2 cellular contexts compared by ENCODE assay signal in the genomic region with DNA sequence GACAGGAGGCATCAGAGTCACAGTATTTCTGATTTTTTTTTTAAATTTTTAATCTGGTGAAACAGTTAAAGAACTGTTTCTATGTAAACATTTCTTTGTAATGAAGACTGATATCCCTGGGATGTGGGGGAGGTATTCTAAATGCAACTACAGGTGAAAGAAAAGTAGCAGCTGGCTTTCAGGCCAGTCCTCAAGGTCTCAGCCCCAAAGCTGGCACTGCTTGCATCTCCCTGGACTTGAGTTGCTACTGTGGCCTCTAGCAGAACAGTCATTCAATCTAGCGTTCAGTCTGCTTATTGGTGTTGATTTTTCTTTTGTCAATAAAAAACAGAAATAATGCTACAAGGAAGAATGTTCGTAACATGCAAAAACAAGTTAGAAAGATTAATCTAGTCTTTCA.
TF ChIP-seq lines count a peak whose summit lies in the region.

No MANE protein-coding gene starts in this region.

TF ChIP-seq in HepG2, 621 proteins besides CTCF, POLR2A, EP300 and RAD21:
- TF ChIP-seq ZNF292 (CRISPR knock-in tag; IDR thresholded peaks at IDR 0.05; ENCODE audit: borderline replicate concordance, low read depth): no peak
- TF ChIP-seq ZNF234 (CRISPR knock-in tag; conservative IDR thresholded peaks at IDR 0.05): no peak
- TF ChIP-seq JARID2 (CRISPR knock-in tag; IDR thresholded peaks at IDR 0.05; ENCODE audit: insufficient replicate concordance): no peak
- TF ChIP-seq RBFOX2 (IDR thresholded peaks at IDR 0.05; ENCODE audit: low read depth, low read length): peak; percentile 58; the same call in 1 of the 2 replicates
- TF ChIP-seq, protein P1, sequence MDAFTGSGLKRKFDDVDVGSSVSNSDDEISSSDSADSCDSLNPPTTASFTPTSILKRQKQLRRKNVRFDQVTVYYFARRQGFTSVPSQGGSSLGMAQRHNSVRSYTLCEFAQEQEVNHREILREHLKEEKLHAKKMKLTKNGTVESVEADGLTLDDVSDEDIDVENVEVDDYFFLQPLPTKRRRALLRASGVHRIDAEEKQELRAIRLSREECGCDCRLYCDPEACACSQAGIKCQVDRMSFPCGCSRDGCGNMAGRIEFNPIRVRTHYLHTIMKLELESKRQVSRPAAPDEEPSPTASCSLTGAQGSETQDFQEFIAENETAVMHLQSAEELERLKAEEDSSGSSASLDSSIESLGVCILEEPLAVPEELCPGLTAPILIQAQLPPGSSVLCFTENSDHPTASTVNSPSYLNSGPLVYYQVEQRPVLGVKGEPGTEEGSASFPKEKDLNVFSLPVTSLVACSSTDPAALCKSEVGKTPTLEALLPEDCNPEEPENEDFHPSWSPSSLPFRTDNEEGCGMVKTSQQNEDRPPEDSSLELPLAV (CRISPR knock-in tag; conservative IDR thresholded peaks at IDR 0.05; ENCODE audit: low read depth): no peak
- no peak for TF ChIP-seq ATF7 (IDR thresholded peaks at IDR 0.05)
- TF ChIP-seq ATF7 (CRISPR knock-in tag; IDR thresholded peaks at IDR 0.05): no peak

TF ChIP-seq in SK-N-SH, 30 proteins besides CTCF, POLR2A, EP300 and RAD21:
- TF ChIP-seq MXI1 (IDR thresholded peaks at IDR 0.05; ENCODE audit: low read depth, low read length): no peak
- TF ChIP-seq CHD2 (IDR thresholded peaks at IDR 0.05; ENCODE audit: low read length, partially characterized antibody): no peak
- no peak for TF ChIP-seq SIN3A (IDR thresholded peaks at IDR 0.05; ENCODE audit: borderline replicate concordance, low read depth, low read length)
- TF ChIP-seq, protein P2, sequence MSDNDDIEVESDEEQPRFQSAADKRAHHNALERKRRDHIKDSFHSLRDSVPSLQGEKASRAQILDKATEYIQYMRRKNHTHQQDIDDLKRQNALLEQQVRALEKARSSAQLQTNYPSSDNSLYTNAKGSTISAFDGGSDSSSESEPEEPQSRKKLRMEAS (IDR thresholded peaks at IDR 0.05; ENCODE audit: low read depth): no peak
- no peak for TF ChIP-seq RFX5 (IDR thresholded peaks at IDR 0.05; ENCODE audit: low read length)
- TF ChIP-seq YY1 (IDR thresholded peaks at IDR 0.05; ENCODE audit: low read depth): no peak
- no peak for TF ChIP-seq RXRA (IDR thresholded peaks at IDR 0.05; ENCODE audit: borderline replicate concordance, low read depth)
